Comparison of ENCODE assay signal across 23 cellular contexts in the genomic region with DNA sequence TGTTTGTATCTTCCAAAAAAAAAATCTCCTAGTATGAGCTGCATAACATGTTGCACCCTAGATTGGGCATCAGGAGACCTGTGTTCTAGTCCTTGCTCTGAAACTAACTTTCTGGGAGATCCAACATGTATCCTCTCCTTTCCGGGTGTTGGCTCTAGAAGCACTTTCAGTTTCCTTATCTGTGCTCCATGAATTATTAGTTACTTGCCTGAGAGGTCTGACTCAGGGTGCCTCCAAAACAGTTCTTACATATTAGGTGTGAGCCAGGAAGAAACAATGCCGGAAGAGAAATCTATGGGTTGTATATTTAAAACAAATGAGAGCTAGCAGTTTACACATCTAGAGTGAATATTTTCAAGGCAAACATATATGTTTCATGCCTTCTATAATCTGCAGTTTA. TPM values are rescaled to one million over a fixed set of nuclear protein-coding genes. Genes with fewer than 3 reads are reported as not detected.
A peak's percentile ranks its signal among the peaks of the same experiment; 100 is the strongest.
DNase-seq lines count a peak whose midpoint lies in the region; ATAC-seq and TF ChIP-seq lines count a peak whose summit lies in the region.
"Had no signal": no experiment of that assay in that cellular context is flagged by ENCODE, and none has a peak within 500 bp of the region (broad histone marks: within the 10 kb centered on the region; RNA-seq: fewer than 3 reads in every experiment).

No MANE protein-coding gene starts in this region.

- no peak overlapping the region for H3K4me3 ChIP-seq in epithelial cell of esophagus (ENCODE audit: low read length)
- H3K4me3 ChIP-seq: esophagus muscularis mucosa, heart right ventricle, lower lobe of right lung, sigmoid colon, SJSA1, upper lobe of left lung had no signal

- peak; percentile 73 for ATAC-seq in omental fat pad (ENCODE audit: low FRiP score)
- ATAC-seq in left lobe of liver, result no peak
- ATAC-seq in left ventricle myocardium superior, result no peak
- no peak for ATAC-seq in HG03469 (IDR thresholded peaks at IDR 0.05; ENCODE audit: unreplicated experiment)
- no peak for ATAC-seq in HG03520 (IDR thresholded peaks at IDR 0.05; ENCODE audit: unreplicated experiment)
- ATAC-seq: lower lobe of right lung had no signal

- intact Hi-C loops in left ventricle myocardium superior (cut with micrococcal nuclease), result no loop called here

- DNase-seq in Daoy (ENCODE audit: low read depth) (peak; percentile 28), NCI-H226 (peak; percentile 62), epithelial cell of esophagus (ENCODE audit: low read depth) (peak; percentile 23), omental fat pad (ENCODE audit: low spot score) (no peak), left lobe of liver (ENCODE audit: low spot score) (no peak), left ventricle myocardium superior (no peak)
- DNase-seq: activated gamma-delta T cell treated with Interleukin-2 at 50 U/mL for 16 hours; central memory CD4-positive, alpha-beta T cell; DMS 273 treated with DMSO at 0.1 percent for 48 hours; heart right ventricle; lower lobe of right lung; NCI-H1092 treated with DMSO at 0.1 percent for 48 hours; NCI-H2081; NCI-H510A; nucleus accumbens; sigmoid colon; T-helper 2 cell; upper lobe of left lung; WERI-Rb-1 had no signal

- TF ChIP-seq CTCF in epithelial cell of esophagus (IDR thresholded peaks at IDR 0.05; ENCODE audit: insufficient read depth, low read depth, low read length, missing control alignments), result no peak
- TF ChIP-seq CTCF in omental fat pad (IDR thresholded peaks at IDR 0.05), result no peak

RNA-seq across cellular contexts. Expression of a gene that starts 36.7 kb away (rescaled TPM):
- not detected in 2 replicates for total RNA-seq in Daoy (2014; rRNA removed; shearing (Covaris generic))
- total RNA-seq in omental fat pad, result under 1 TPM in 1 of 4 donors, not detected in 3; 0.47 TPM
- not detected for total RNA-seq in left lobe of liver
- 0.22 TPM for total RNA-seq in left ventricle myocardium superior
- total RNA-seq: esophagus muscularis mucosa, lower lobe of right lung, sigmoid colon, SJSA1, upper lobe of left lung had no signal

Comparison
In these comparisons a context has a peak if more than half of its experiments do, and no peak if none do; other contexts are left out.
1. DNase-seq: peak in Daoy (single experiment), NCI-H226 (single experiment) and epithelial cell of esophagus (single experiment); none in omental fat pad (single experiment), left lobe of liver (single experiment) and left ventricle myocardium superior (single experiment).